ENCODE assay signal across 23 cellular contexts in genomic region chr1:10764296-10764798, GRCh38. TPM values are rescaled to one million over a fixed set of nuclear protein-coding genes. Genes with fewer than 3 reads are reported as not detected.
A peak's percentile ranks its signal among the peaks of the same experiment; 100 is the strongest.
DNase-seq lines count a peak whose midpoint lies in the region; ATAC-seq and TF ChIP-seq lines count a peak whose summit lies in the region.
"Had no signal": no experiment of that assay in that cellular context is flagged by ENCODE, and none has a peak within 500 bp of the region (broad histone marks: within the 10 kb centered on the region; RNA-seq: fewer than 3 reads in every experiment).

No MANE protein-coding gene starts in this region.

- TF ChIP-seq CTCF in heart left ventricle (IDR thresholded peaks at IDR 0.05) (no peak), prostate gland (IDR thresholded peaks at IDR 0.05) (no peak), vagina (IDR thresholded peaks at IDR 0.05) (no peak)

- H3K4me3 ChIP-seq in heart left ventricle = no peak overlapping the region
- H3K4me3 ChIP-seq in prostate gland = no peak overlapping the region
- no peak overlapping the region for H3K4me3 ChIP-seq in vagina
- H3K4me3 ChIP-seq: Peyer's patch, SJSA1 had no signal

- H3K9me3 ChIP-seq in heart left ventricle (no peaks in the 10 kb centered on the region), prostate gland (no peaks in the 10 kb centered on the region), vagina (no peaks in the 10 kb centered on the region)
- H3K9me3 ChIP-seq: Peyer's patch, SJSA1 had no signal

- H3K27ac ChIP-seq in heart left ventricle = peak overlapping the region in 10 of 12 donors; percentile 7 to 86 (median 56)
- peak overlapping the region; percentile 58 to 72 for H3K27ac ChIP-seq in prostate gland
- peak overlapping the region; percentile 34 for H3K27ac ChIP-seq in vagina
- H3K27ac ChIP-seq: KMS-11, SJSA1 had no signal

- ATAC-seq in Right ventricle myocardium superior (ENCODE audit: poor library complexity) = peak; percentile 53
- ATAC-seq in heart left ventricle = peak; percentile 34 to 72 (median 66)
- no peak for ATAC-seq in HG02938 (IDR thresholded peaks at IDR 0.05; ENCODE audit: unreplicated experiment)

- H3K4me1 ChIP-seq in heart left ventricle = peaks cover 3 to 86% (median 63%) of the 10 kb centered on the region in 12 donors
- H3K4me1 ChIP-seq in prostate gland (replicated peaks) = peaks cover 47% of the 10 kb centered on the region
- peaks cover 61% of the 10 kb centered on the region for H3K4me1 ChIP-seq in vagina
- H3K4me1 ChIP-seq: SJSA1 had no signal

- intact Hi-C loops in Right ventricle myocardium superior (cut with DNase I) (no loop called here), cardiac septum (cut with DNase I) (no loop called here), heart left ventricle (cut with DNase I) (no loop called here), prostate gland (cut with DNase I) (no loop called here), vagina (cut with DNase I) (no loop called here)

- TF ChIP-seq POLR2A in heart left ventricle (IDR thresholded peaks at IDR 0.05) (no peak), prostate gland (IDR thresholded peaks at IDR 0.05) (no peak), vagina (IDR thresholded peaks at IDR 0.05) (no peak)

- H3K27me3 ChIP-seq in heart left ventricle (no peaks in the 10 kb centered on the region), prostate gland (replicated peaks; ENCODE audit: insufficient read depth) (no peaks in the 10 kb centered on the region), vagina (no peaks in the 10 kb centered on the region)
- H3K27me3 ChIP-seq: Peyer's patch had no signal

- peaks cover 0 to 10% (median 0%) of the 10 kb centered on the region in 9 donors for H3K36me3 ChIP-seq in heart left ventricle
- H3K36me3 ChIP-seq in prostate gland = no peaks in the 10 kb centered on the region
- no peaks in the 10 kb centered on the region for H3K36me3 ChIP-seq in vagina
- H3K36me3 ChIP-seq: Peyer's patch, SJSA1 had no signal

- 50 to 65% (median 58%) methylated on average over 6 of the region's 6 CpGs for WGBS in heart left ventricle, 4 donors
- 77% methylated on average over 5 of the region's 6 CpGs for WGBS in prostate gland

- DNase-seq in Right ventricle myocardium superior (no peak), cardiac septum (ENCODE audit: low spot score) (no peak), heart left ventricle (peak in 2 of 5 donors; percentile 50 to 63), prostate gland (ENCODE audit: low spot score) (no peak), vagina (ENCODE audit: extremely low spot score in 2 of 2) (no peak), dedifferentiated amniotic fluid mesenchymal stem cell (ENCODE audit: extremely low spot score) (no peak)
- DNase-seq in stimulated activated CD8-positive, alpha-beta memory T cell treated with anti-CD3 and anti-CD28 coated beads, Interleukin-4, amount 100 ng/mL, for 48 hours = no peak
- DNase-seq: CD4-positive, alpha-beta T cell; COR-L47; DMS79; H9; HFFc6; IMR-90; NCI-H1105; NCI-H146; NCI-H2029; NCI-H226; NCI-H510A treated with DMSO at 0.1 percent for 48 hours; NCI-H774; Peyer's patch had no signal

RNA-seq across cellular contexts. Expression of gene CASZ1, which starts 32.1 kb away (rescaled TPM):
- 50.3 TPM for total RNA-seq in Right ventricle myocardium superior
- total RNA-seq in cardiac septum = 82.0 TPM
- total RNA-seq in heart left ventricle = 10 to 100 TPM; 39.5 to 84.9 (median 63.2) TPM
- polyA plus RNA-seq in heart left ventricle = 10 to 100 TPM; 28.8 to 50.0 TPM
- total RNA-seq in prostate gland = 10 to 100 TPM; 90.9 to 96.9 TPM
- total RNA-seq in vagina = 30.7 TPM
